ENCODE assay signal across 23 cellular contexts in genomic region chr6:168524644-168525043, GRCh38.
A peak's percentile ranks its signal among the peaks of the same experiment; 100 is the strongest.
DNase-seq lines count a peak whose midpoint lies in the region; ATAC-seq, FAIRE-seq and TF ChIP-seq lines count a peak whose summit lies in the region.
"Had no signal": no experiment of that assay in that cellular context is flagged by ENCODE, and none has a peak within 500 bp of the region (broad histone marks: within the 10 kb centered on the region; RNA-seq: fewer than 3 reads in every experiment).

No MANE protein-coding gene starts in this region.

- H3K27ac ChIP-seq in HepG2 (ENCODE audit: extremely low read length, insufficient read depth, low read length) = no peak overlapping the region
- H3K27ac ChIP-seq in right lobe of liver = no peak overlapping the region
- peak overlapping the region in 3 of 4 donors; percentile 66 to 88 (median 77) for H3K27ac ChIP-seq in esophagus squamous epithelium
- H3K27ac ChIP-seq in lung (ENCODE audit: low read depth in 1 of 2, low read length in 1 of 2) = no peak overlapping the region
- H3K27ac ChIP-seq: brain microvascular endothelial cell, epithelial cell of prostate, WERI-Rb-1 had no signal

- H3K79me2 ChIP-seq in HepG2 (ENCODE audit: insufficient read depth, low read length) = no peaks in the 10 kb centered on the region

- no peak for TF ChIP-seq RAD21 in HepG2 (CRISPR knock-in tag; IDR thresholded peaks at IDR 0.05)

- H3K4me3 ChIP-seq in HepG2 (replicated peaks in 1 of 3; ENCODE audit: insufficient read depth in 1 of 3, low read depth in 2 of 3, low read length in 3 of 3) = no peak overlapping the region
- H3K4me3 ChIP-seq in right lobe of liver = no peak overlapping the region
- H3K4me3 ChIP-seq in esophagus squamous epithelium = no peak overlapping the region
- H3K4me3 ChIP-seq in lung = no peak overlapping the region

- H2AFZ ChIP-seq in HepG2 (ENCODE audit: low read length) = no peak overlapping the region

- no peak for TF ChIP-seq EP300 in HepG2 (IDR thresholded peaks at IDR 0.05; ENCODE audit: low read depth in 2 of 2, low read length in 2 of 2)
- no peak for TF ChIP-seq EP300 in HepG2 (CRISPR knock-in tag; IDR thresholded peaks at IDR 0.05; ENCODE audit: borderline replicate concordance)

- no peak for TF ChIP-seq CTCF in HepG2 (CRISPR knock-in tag; IDR thresholded peaks at IDR 0.05)
- TF ChIP-seq CTCF in right lobe of liver (IDR thresholded peaks at IDR 0.05) = no peak
- TF ChIP-seq CTCF in esophagus squamous epithelium (IDR thresholded peaks at IDR 0.05) = no peak
- no peak for TF ChIP-seq CTCF in lung (IDR thresholded peaks at IDR 0.05; ENCODE audit: control extremely low read depth, extremely low read depth)

- CTCF ChIA-PET in HepG2 (lab: Yijun Ruan, JAX; ENCODE audit: low intra/inter-chr PET ratio, low total read pairs) = no interaction called here

- intact Hi-C loops in HepG2 (cut with micrococcal nuclease; ENCODE audit: unreplicated experiment) = no loop called here
- intact Hi-C loops in right lobe of liver (cut with DNase I) = no loop called here
- intact Hi-C loops in esophagus squamous epithelium (cut with DNase I) = no loop called here
- intact Hi-C loops in head of caudate nucleus (cut with DNase I) = no loop called here

- H3K9me3 ChIP-seq in HepG2 (ENCODE audit: low read length) = no peaks in the 10 kb centered on the region
- H3K9me3 ChIP-seq in right lobe of liver = no peaks in the 10 kb centered on the region
- H3K9me3 ChIP-seq in esophagus squamous epithelium = no peaks in the 10 kb centered on the region
- H3K9me3 ChIP-seq in lung (ENCODE audit: control insufficient read depth in 2 of 2, insufficient read depth in 1 of 2, low read length in 1 of 2) = no peaks in the 10 kb centered on the region

- H3K36me3 ChIP-seq in HepG2 (replicated peaks in 1 of 2; ENCODE audit: control insufficient read depth in 1 of 2, insufficient read depth in 2 of 2, low read length in 2 of 2) (no peaks in the 10 kb centered on the region), right lobe of liver (no peaks in the 10 kb centered on the region), esophagus squamous epithelium (no peaks in the 10 kb centered on the region), lung (ENCODE audit: control insufficient read depth in 2 of 2, insufficient read depth in 2 of 2, low read length in 2 of 2) (no peaks in the 10 kb centered on the region)
- H3K36me3 ChIP-seq: brain microvascular endothelial cell, WERI-Rb-1 had no signal

- POLR2A ChIA-PET in HepG2 (lab: Yijun Ruan, JAX) = no interaction called here

- H3K4me1 ChIP-seq in HepG2 (ENCODE audit: insufficient read depth, low read length) (no peaks in the 10 kb centered on the region), right lobe of liver (no peaks in the 10 kb centered on the region), esophagus squamous epithelium (peaks cover 0 to 23% (median 13%) of the 10 kb centered on the region in 3 donors), lung (ENCODE audit: control insufficient read depth in 2 of 2, insufficient read depth in 2 of 2, low read length in 2 of 2) (peaks cover 0 to 9% of the 10 kb centered on the region in 2 donors)

- no peak overlapping the region for H3K4me2 ChIP-seq in HepG2 (ENCODE audit: low read depth, low read length)

- H3K27me3 ChIP-seq in HepG2 (ENCODE audit: control insufficient read depth in 1 of 2, insufficient read depth in 2 of 2, low read length in 2 of 2) (peaks cover 5 to 61% of the 10 kb centered on the region in 2 experiments; a peak in 4 of 5 replicates), right lobe of liver (no peaks in the 10 kb centered on the region), esophagus squamous epithelium (no peaks in the 10 kb centered on the region), lung (ENCODE audit: control insufficient read depth, insufficient read depth) (no peaks in the 10 kb centered on the region)
- H3K27me3 ChIP-seq: brain microvascular endothelial cell had no signal

- DNase-seq in HepG2 (ENCODE audit: low spot score) (no peak), right lobe of liver (no peak), esophagus squamous epithelium (lab: John Stamatoyannopoulos, UW) (no peak), lung (ENCODE audit: low spot score) (peak; percentile 38), head of caudate nucleus (no peak), KG1 (lab: John Stamatoyannopoulos, UW) (no peak), NCI-H2081 (lab: John Stamatoyannopoulos, UW) (no peak)
- DNase-seq: ACHN; activated CD4-positive, alpha-beta memory T cell treated with anti-CD3 and anti-CD28 coated beads for 36 hours; activated naive CD8-positive, alpha-beta T cell treated with anti-CD3 and anti-CD28 coated beads, Interleukin-2, amount 10 ng/mL, durations not matched to agents 7 days and 5 days; activated T-cell treated with anti-CD3 and anti-CD28 coated beads, Interleukin-2, amount 50 U/mL, for 48 hours; brain microvascular endothelial cell; CD4-positive, CD25-positive, alpha-beta regulatory T cell; dermis blood vessel endothelial cell; DND-41; HFFc6; NCI-H1930; stimulated activated CD4-positive, alpha-beta T cell treated with anti-CD3 and anti-CD28 coated beads, Interleukin-15, amount 100 ng/mL, for 24 hours; WERI-Rb-1 had no signal

- no TSS peak for BruUV-seq in HepG2 (replicated peaks; lab: Mats Ljungman, UMichigan)

- H4K20me1 ChIP-seq in HepG2 (ENCODE audit: insufficient read depth, low read length) = no peaks in the 10 kb centered on the region

- H3K9ac ChIP-seq in HepG2 (ENCODE audit: insufficient read depth, low read depth, low read length) = no peak overlapping the region

- no peak for FAIRE-seq in HepG2 (lab: Jason Lieb, UNC)
- FAIRE-seq: keratinocyte, RCC 7860 had no signal

- peak; percentile 33; the same call in 1 of the 3 replicates for ATAC-seq in HepG2
- no peak for ATAC-seq in right lobe of liver
- no peak for ATAC-seq in lung (ENCODE audit: insufficient read depth, low FRiP score)
- no peak for ATAC-seq in HG03469 (IDR thresholded peaks at IDR 0.05; ENCODE audit: unreplicated experiment)

- in situ Hi-C loops in HepG2 (cut with HindIII; ENCODE audit: extremely low pct_ligation_motif_present, low pct_unique_long_range_greater_than_20kb) = no loop called here

- 30% methylated on average over 12 of the region's 12 CpGs for WGBS in HepG2 (ENCODE audit: low lambda C conversion rate)
- 80% methylated on average over 9 of the region's 12 CpGs for WGBS in right lobe of liver (ENCODE audit: insufficient coverage, low coverage, low lambda C conversion rate, missing lambda C conversion rate)
- 75 to 82% methylated on average over 12 of the region's 12 CpGs for WGBS in esophagus squamous epithelium, 2 donors
- 80 to 84% methylated on average over 12 of the region's 12 CpGs for WGBS in lung, 2 donors

- no peak for TF ChIP-seq POLR2A in HepG2 (IDR thresholded peaks at IDR 0.05; ENCODE audit: insufficient read depth in 1 of 2, low read depth in 2 of 2, low read length in 2 of 2)
- no peak for TF ChIP-seq POLR2A in right lobe of liver (IDR thresholded peaks at IDR 0.05)
- TF ChIP-seq POLR2A in esophagus squamous epithelium (IDR thresholded peaks at IDR 0.05) = no peak

TF ChIP-seq in HepG2, 621 proteins besides CTCF, POLR2A, EP300 and RAD21:
- no peak for TF ChIP-seq PRDM15 (CRISPR knock-in tag; IDR thresholded peaks at IDR 0.05)
- TF ChIP-seq CREB3 (CRISPR knock-in tag; IDR thresholded peaks at IDR 0.05) = no peak
- no peak for TF ChIP-seq DMAP1 (CRISPR knock-in tag; IDR thresholded peaks at IDR 0.05)

Comparison
In these comparisons a context has a peak if more than half of its experiments do, and no peak if none do; other contexts are left out.
1. H3K27ac ChIP-seq: peak in esophagus squamous epithelium (3 of 4); none in HepG2 (single experiment), right lobe of liver (0 of 3) and lung (0 of 2).